23 cellular contexts compared by ENCODE assay signal in genomic region chr15:55796321-55796965, GRCh38. TPM values are rescaled to one million over a fixed set of nuclear protein-coding genes. Genes with fewer than 3 reads are reported as not detected.
DNase-seq lines count a peak whose midpoint lies in the region; ATAC-seq and TF ChIP-seq lines count a peak whose summit lies in the region.
"Had no signal": no experiment of that assay in that cellular context is flagged by ENCODE, and none has a peak within 500 bp of the region (broad histone marks: within the 10 kb centered on the region; RNA-seq: fewer than 3 reads in every experiment).

No MANE protein-coding gene starts in this region.

- TF ChIP-seq CTCF in brain microvascular endothelial cell (IDR thresholded peaks at IDR 0.05; ENCODE audit: low read depth, low read length, missing control alignments) = no peak

- TF ChIP-seq EP300 in Ishikawa (IDR thresholded peaks at IDR 0.05; ENCODE audit: borderline replicate concordance) = no peak

- no peaks in the 10 kb centered on the region for H3K27me3 ChIP-seq in brain microvascular endothelial cell (replicated peaks)
- H3K27me3 ChIP-seq: Peyer's patch, upper lobe of right lung had no signal

- DNase-seq in Caki2 (ENCODE audit: low read depth) (peak; percentile 29), brain microvascular endothelial cell (peak; percentile 16), kidney tubule cell (ENCODE audit: low spot score) (peak; percentile 65), left ventricle myocardium superior (no peak)
- no peak for DNase-seq in stimulated activated CD4-positive, alpha-beta T cell treated with anti-CD3 and anti-CD28 coated beads, Interleukin-2, amount 100 ng/mL, for 48 hours
- no peak for DNase-seq in stimulated activated CD4-positive, alpha-beta T cell treated with anti-CD3 and anti-CD28 coated beads, Interleukin-2, amount 100 ng/mL, for 24 hours
- DNase-seq: activated CD4-positive, alpha-beta T cell treated with anti-CD3 and anti-CD28 coated beads, Interleukin-2, amount 10 ng/mL, durations not matched to agents 24 days and 14 days; activated CD8-positive, alpha-beta memory T cell treated with anti-CD3 and anti-CD28 coated beads, Interleukin-2, amount 50 U/mL, for 48 hours; activated effector memory CD4-positive, alpha-beta T cell treated with anti-CD3 and anti-CD28 coated beads, Interleukin-2, amount 50 U/mL, for 16 hours; aorta; CD4-positive, alpha-beta memory T cell; DMS79 treated with DMSO at 0.1 percent for 48 hours; H7; left colon; NCI-H1092; NCI-H774; Peyer's patch; right cardiac atrium; stimulated activated naive CD8-positive, alpha-beta T cell treated with anti-CD3 and anti-CD28 coated beads, Interleukin-15, Interleukin-2, amounts not matched to agents 100 U/mL and 50 U/mL, for 24 hours; upper lobe of right lung had no signal

- ATAC-seq in GM21529 (IDR thresholded peaks at IDR 0.05; ENCODE audit: unreplicated experiment) (no peak), left ventricle myocardium superior (no peak)
- ATAC-seq: left colon; right cardiac atrium; stimulated activated naive CD8-positive, alpha-beta T cell treated with anti-CD3 and anti-CD28 coated beads, Interleukin-15, Interleukin-2, amounts not matched to agents 100 U/mL and 50 U/mL, for 24 hours; upper lobe of right lung had no signal

- intact Hi-C loops in left ventricle myocardium superior (cut with micrococcal nuclease) = no loop called here

- H3K27ac ChIP-seq in brain microvascular endothelial cell = no peak overlapping the region
- H3K27ac ChIP-seq: coronary artery, Peyer's patch, upper lobe of right lung had no signal

- in situ Hi-C loops in Caki2 (cut with HindIII; ENCODE audit: low pct_unique_long_range_greater_than_20kb, low sequenced_read_pairs) = no loop called here
- in situ Hi-C loops in brain microvascular endothelial cell (cut with HindIII; ENCODE audit: low pct_ligation_motif_present, low sequenced_read_pairs) = no loop called here

- H3K36me3 ChIP-seq in brain microvascular endothelial cell (replicated peaks) = no peaks in the 10 kb centered on the region
- H3K36me3 ChIP-seq: Peyer's patch, upper lobe of right lung had no signal

- no peak overlapping the region for H3K4me3 ChIP-seq in brain microvascular endothelial cell (ENCODE audit: low read depth, low read length)
- H3K4me3 ChIP-seq: coronary artery, Peyer's patch, upper lobe of right lung had no signal

- no peak for TF ChIP-seq RAD21 in Ishikawa (IDR thresholded peaks at IDR 0.05; ENCODE audit: low read depth)

TF ChIP-seq in Ishikawa, 13 proteins besides CTCF, POLR2A, EP300 and RAD21:
- peak; percentile 46; the same call in 1 of the 2 replicates for TF ChIP-seq NFIC (IDR thresholded peaks at IDR 0.05)
- TF ChIP-seq REST (IDR thresholded peaks at IDR 0.05; ENCODE audit: low read depth) = no peak
- TF ChIP-seq CEBPB (IDR thresholded peaks at IDR 0.05) = no peak
- no peak for TF ChIP-seq CREB1 (IDR thresholded peaks at IDR 0.05; ENCODE audit: low read depth)
- no peak for TF ChIP-seq YY1 (IDR thresholded peaks at IDR 0.05; ENCODE audit: low read depth)

RNA-seq across cellular contexts. Expression of gene PRTG, which starts 53.5 kb away (rescaled TPM):
- 6.4 and 29.2 TPM in 2 replicates for total RNA-seq in Caki2 (2014; rRNA removed; shearing (Covaris generic); ENCODE audit: low replicate concordance)
- total RNA-seq in left ventricle myocardium superior = 0.77 TPM
- total RNA-seq: activated CD4-positive, alpha-beta T cell treated with anti-CD3 and anti-CD28 coated beads, Interleukin-2, amount 10 ng/mL, durations not matched to agents 24 days and 14 days; CD4-positive, alpha-beta memory T cell had no signal

Comparison
In these comparisons a context has a peak if more than half of its experiments do, and no peak if none do; other contexts are left out.
1. DNase-seq: peak in Caki2 (single experiment), brain microvascular endothelial cell (single experiment) and kidney tubule cell (single experiment); none in stimulated activated CD4-positive, alpha-beta T cell treated with anti-CD3 and anti-CD28 coated beads, Interleukin-2, amount 100 ng/mL, for 48 hours (0 of 2), stimulated activated CD4-positive, alpha-beta T cell treated with anti-CD3 and anti-CD28 coated beads, Interleukin-2, amount 100 ng/mL, for 24 hours (0 of 2) and left ventricle myocardium superior (single experiment).